ENCODE assay signal across 8 cellular contexts in genomic region chr3:156674911-156675743, GRCh38. TPM values are rescaled to one million over a fixed set of nuclear protein-coding genes. Genes with fewer than 3 reads are reported as not detected.
DNase-seq lines count a peak whose midpoint lies in the region; ATAC-seq, FAIRE-seq and TF ChIP-seq lines count a peak whose summit lies in the region.

No MANE protein-coding gene starts in this region.

- peak overlapping the region; percentile 79 to 96 (median 82) for H3K4me3 ChIP-seq in endothelial cell of umbilical vein (replicated peaks in 1 of 3; ENCODE audit: insufficient read depth in 1 of 3, low read depth in 1 of 3, low read length in 3 of 3)

- H2AFZ ChIP-seq in endothelial cell of umbilical vein (ENCODE audit: low read depth, low read length) = no peak overlapping the region

- peak overlapping the region; percentile 96 for H3K27ac Mint-ChIP-seq in mesothelial cell of epicardium

- peaks cover 6 to 14% of the 10 kb centered on the region in 2 experiments for H3K36me3 ChIP-seq in endothelial cell of umbilical vein (ENCODE audit: control insufficient read depth in 2 of 2, extremely low read depth in 1 of 2, insufficient read depth in 2 of 2, low read length in 2 of 2)

- TF ChIP-seq CTCF in endothelial cell of umbilical vein (IDR thresholded peaks at IDR 0.05; ENCODE audit: extremely low read depth in 1 of 2, insufficient read depth in 1 of 2, low read depth in 1 of 2, low read length in 2 of 2) = peak; percentile 37 to 46
- peak; percentile 34 for TF ChIP-seq CTCF in mesothelial cell of epicardium (IDR thresholded peaks at IDR 0.05; ENCODE audit: unreplicated experiment)

- H3K4me1 ChIP-seq in endothelial cell of umbilical vein (ENCODE audit: control insufficient read depth, extremely low read depth, insufficient read depth, low read length) = peaks cover 36% of the 10 kb centered on the region

- no peak for TF ChIP-seq POLR2A in endothelial cell of umbilical vein (IDR thresholded peaks at IDR 0.05; ENCODE audit: low read depth, low read length)

- BruUV-seq in endothelial cell of umbilical vein (replicated peaks; lab: Mats Ljungman, UMichigan) = TSS peak; percentile 42

- H3K9ac ChIP-seq in endothelial cell of umbilical vein (replicated peaks; ENCODE audit: extremely low read depth, insufficient read depth, low read length) = peak overlapping the region; percentile 94

- no peaks in the 10 kb centered on the region for H3K27me3 Mint-ChIP-seq in mesothelial cell of epicardium (ENCODE audit: low read depth)

- H3K27ac ChIP-seq in endothelial cell of umbilical vein (ENCODE audit: insufficient read depth, low read depth, low read length) = peak overlapping the region; percentile 80

- no peak for FAIRE-seq in endothelial cell of umbilical vein (lab: Jason Lieb, UNC)

- no peaks in the 10 kb centered on the region for H3K27me3 ChIP-seq in endothelial cell of umbilical vein (ENCODE audit: control insufficient read depth in 2 of 2, insufficient read depth in 2 of 2, low read length in 2 of 2)

- ATAC-seq in GM19397 (IDR thresholded peaks at IDR 0.05; ENCODE audit: unreplicated experiment) = no peak

- peaks cover 24% of the 10 kb centered on the region for H3K4me1 Mint-ChIP-seq in mesothelial cell of epicardium

- peak overlapping the region; percentile 76 for H3K4me2 ChIP-seq in endothelial cell of umbilical vein (ENCODE audit: insufficient read depth, low read length)

- POLR2A ChIA-PET in endothelial cell of umbilical vein (lab: Charles Lee) = interaction anchor here (0.8 to 1.5 kb wide), 7 partner anchors 18 to 414 kb away, joined by 3 to 7 read pairs (median 3); partner anchors contain the start of gene SSR3

- peak overlapping the region; percentile 94 for H3K4me3 Mint-ChIP-seq in mesothelial cell of epicardium

- H3K36me3 Mint-ChIP-seq in mesothelial cell of epicardium = peaks cover 17% of the 10 kb centered on the region

- H3K79me2 ChIP-seq in endothelial cell of umbilical vein (ENCODE audit: control insufficient read depth, insufficient read depth, low read length) = peaks cover 57% of the 10 kb centered on the region

- dilution Hi-C loops in endothelial cell of umbilical vein (cut with MboI; ENCODE audit: extremely low pct_ligation_motif_present, low sequenced_read_pairs) = loop anchor here (25.0 kb wide), 1 partner anchor 462 kb away; no protein-coding TSS in a partner anchor

- peaks cover 9% of the 10 kb centered on the region for H4K20me1 ChIP-seq in endothelial cell of umbilical vein (replicated peaks; ENCODE audit: control insufficient read depth, extremely low read depth, insufficient read depth, low read length)

- H3K9me3 ChIP-seq in endothelial cell of umbilical vein (replicated peaks; ENCODE audit: control insufficient read depth, insufficient read depth, low read length) = no peaks in the 10 kb centered on the region

- CTCF ChIA-PET in endothelial cell of umbilical vein (lab: Charles Lee) = interaction anchor here (0.7 to 5.8 kb wide), 25 partner anchors 8 to 631 kb away, joined by 3 to 70 read pairs (median 7); partner anchors contain the start of gene SSR3

- no peaks in the 10 kb centered on the region for H3K9me1 ChIP-seq in endothelial cell of umbilical vein (replicated peaks; ENCODE audit: control insufficient read depth, extremely low read depth, insufficient read depth, low read length)

- peak; percentile 34 for DNase-seq in NCI-H345 (lab: John Stamatoyannopoulos, UW)
- no peak for DNase-seq in NCI-H345 treated with DMSO at 0.1 percent for 48 hours (lab: John Stamatoyannopoulos, UW; ENCODE audit: unreplicated experiment)
- peak; percentile 55 for DNase-seq in NCI-H2196 (lab: John Stamatoyannopoulos, UW; ENCODE audit: unreplicated experiment)
- peak; percentile 38 for DNase-seq in activated CD8-positive, alpha-beta memory T cell treated with anti-CD3 and anti-CD28 coated beads, Interleukin-2, amount 50 U/mL, for 4 hours
- peak; percentile 59 for DNase-seq in endothelial cell of umbilical vein (ENCODE audit: low read depth, low spot score)
- DNase-seq in mesothelial cell of epicardium (ENCODE audit: low spot score in 2 of 2, unreplicated experiment in 2 of 2) = peak; percentile 42 to 68
- DNase-seq in stimulated activated CD8-positive, alpha-beta memory T cell treated with anti-CD3 and anti-CD28 coated beads, Interleukin-4, amount 100 ng/mL, for 24 hours (ENCODE audit: low read depth) = peak; percentile 18

- intact Hi-C loops in endothelial cell of umbilical vein (cut with micrococcal nuclease) = loop anchor here (1.0 to 5.0 kb wide), 12 partner anchors 17 to 525 kb away; partner anchors contain the start of genes LEKR1 and SSR3

- no peaks in the 10 kb centered on the region for H3K9me3 Mint-ChIP-seq in mesothelial cell of epicardium

TF ChIP-seq in endothelial cell of umbilical vein, 7 proteins besides CTCF, POLR2A, EP300 and RAD21:
- TF ChIP-seq EZH2 (IDR thresholded peaks at IDR 0.05; ENCODE audit: borderline replicate concordance, low read depth, low read length, severe bottlenecking) = no peak
- TF ChIP-seq MAX (IDR thresholded peaks at IDR 0.05; ENCODE audit: insufficient read depth, insufficient read length) = no peak
- TF ChIP-seq MYC (IDR thresholded peaks at IDR 0.05; ENCODE audit: low read depth, low read length) = no peak
- no peak for TF ChIP-seq POLR2AphosphoS5 (IDR thresholded peaks at IDR 0.05; ENCODE audit: insufficient read depth, low read depth, low read length)
- TF ChIP-seq JUN (IDR thresholded peaks at IDR 0.05; ENCODE audit: borderline replicate concordance, insufficient read depth, insufficient read length, low read depth) = no peak
- no peak for TF ChIP-seq FOS (IDR thresholded peaks at IDR 0.05; ENCODE audit: borderline replicate concordance, insufficient read depth, low read length)
- no peak for TF ChIP-seq GATA2 (IDR thresholded peaks at IDR 0.05; ENCODE audit: insufficient read depth, insufficient read length, low read depth, low read length)

RNA-seq across cellular contexts. Expression of gene TIPARP, which starts 0.7 kb away (rescaled TPM):
- total RNA-seq in endothelial cell of umbilical vein (20.0 and 21.2 TPM in 2 replicates), mesothelial cell of epicardium (25.6 to 28.5 TPM (median 27.2 TPM) in 3 replicates)
- polyA plus RNA-seq in endothelial cell of umbilical vein = 8.1 and 9.1 TPM in 2 replicates
- polyA plus RNA-seq in endothelial cell of umbilical vein (2011; cell fraction: cytosol; rRNA removed) = 11.8 and 13.5 TPM in 2 replicates
- 21.4 and 21.9 TPM in 2 replicates for polyA plus RNA-seq in endothelial cell of umbilical vein (2011; cell fraction: nucleus; rRNA removed)
- 13.0 and 21.9 TPM in 2 replicates for polyA plus RNA-seq in endothelial cell of umbilical vein (2012)
- 24.8 and 29.4 TPM in 2 replicates for polyA minus RNA-seq in endothelial cell of umbilical vein
- 11.0 TPM for polyA minus RNA-seq in endothelial cell of umbilical vein (2011; cell fraction: cytosol; rRNA and poly(A)+ RNA removed)
- 119 and 123 TPM in 2 replicates for polyA minus RNA-seq in endothelial cell of umbilical vein (2011; cell fraction: nucleus; rRNA and poly(A)+ RNA removed)
